9 cellular contexts compared by ENCODE assay signal in genomic region chrX:17655232-17656034, GRCh38.
DNase-seq lines count a peak whose midpoint lies in the region; ATAC-seq and TF ChIP-seq lines count a peak whose summit lies in the region.
"Had no signal": no experiment of that assay in that cellular context is flagged by ENCODE, and none has a peak within 500 bp of the region (broad histone marks: within the 10 kb centered on the region; RNA-seq: fewer than 3 reads in every experiment).

No MANE protein-coding gene starts in this region.

- H3K27ac Mint-ChIP-seq in immature natural killer cell = no peak overlapping the region

- ATAC-seq in stimulated activated naive CD8-positive, alpha-beta T cell treated with anti-CD3 and anti-CD28 coated beads, Interleukin-15, Interleukin-2, amounts not matched to agents 100 U/mL and 50 U/mL, for 24 hours = no peak
- ATAC-seq in GM18498 (IDR thresholded peaks at IDR 0.05; ENCODE audit: unreplicated experiment) (no peak), HG02588 (IDR thresholded peaks at IDR 0.05; ENCODE audit: unreplicated experiment) (no peak)
- ATAC-seq: K562 had no signal

- in situ Hi-C loops in astrocyte of the cerebellum (cut with HindIII; ENCODE audit: low sequenced_read_pairs) = no loop called here

- H3K4me1 Mint-ChIP-seq in immature natural killer cell = peaks cover 4 to 14% of the 10 kb centered on the region in 2 donors

- H3K36me3 Mint-ChIP-seq in immature natural killer cell = peaks cover 0 to 3% (median 0%) of the 10 kb centered on the region in 3 donors

- TF ChIP-seq CTCF in astrocyte of the cerebellum (IDR thresholded peaks at IDR 0.05; ENCODE audit: low read depth, low read length, missing control alignments) = no peak

- H3K4me3 ChIP-seq in astrocyte of the cerebellum (ENCODE audit: low read depth, low read length) = peak overlapping the region; percentile 33
- H3K4me3 ChIP-seq: K562 had no signal

- H3K9me3 Mint-ChIP-seq in immature natural killer cell = peaks cover 0 to 5% (median 0%) of the 10 kb centered on the region in 6 donors

- H3K4me3 Mint-ChIP-seq in immature natural killer cell = peak overlapping the region; percentile 33 to 77 (median 63)

- peaks cover 5 to 14% (median 6%) of the 10 kb centered on the region in 3 donors for H3K27me3 Mint-ChIP-seq in immature natural killer cell (ENCODE audit: low read depth in 3 of 3)

- DNase-seq in NCI-H510A (lab: John Stamatoyannopoulos, UW) (peak; percentile 25), astrocyte of the cerebellum (ENCODE audit: low read depth) (no peak), immature natural killer cell (no peak), H4 (ENCODE audit: low spot score) (no peak), NCI-H187 treated with DMSO at 0.1 percent for 48 hours (lab: John Stamatoyannopoulos, UW) (no peak)
- DNase-seq in stimulated activated naive CD8-positive, alpha-beta T cell treated with anti-CD3 and anti-CD28 coated beads, Interleukin-15, Interleukin-2, amounts not matched to agents 100 U/mL and 50 U/mL, for 24 hours = peak; percentile 9

Comparison
In these comparisons a context has a peak if more than half of its experiments do, and no peak if none do; other contexts are left out.
1. DNase-seq: peak in NCI-H510A (single experiment) and stimulated activated naive CD8-positive, alpha-beta T cell treated with anti-CD3 and anti-CD28 coated beads, Interleukin-15, Interleukin-2, amounts not matched to agents 100 U/mL and 50 U/mL, for 24 hours (single experiment); none in astrocyte of the cerebellum (single experiment), immature natural killer cell (0 of 3), H4 (single experiment) and NCI-H187 treated with DMSO at 0.1 percent for 48 hours (single experiment).